In genomic region chr4:122854444-122854843, GRCh38 we compare ENCODE assay signal across 15 cellular contexts. TPM values are rescaled to one million over a fixed set of nuclear protein-coding genes. Genes with fewer than 3 reads are reported as not detected.
DNase-seq lines count a peak whose midpoint lies in the region; ATAC-seq, FAIRE-seq and TF ChIP-seq lines count a peak whose summit lies in the region.
"Had no signal": no experiment of that assay in that cellular context is flagged by ENCODE, and none has a peak within 500 bp of the region (broad histone marks: within the 10 kb centered on the region; RNA-seq: fewer than 3 reads in every experiment).

No MANE protein-coding gene starts in this region.

- H2BK20ac ChIP-seq in H9 (ENCODE audit: low read depth, low read length, poor library complexity, severe bottlenecking), result no peak overlapping the region

- H3K14ac ChIP-seq in H9 (ENCODE audit: insufficient read depth, low read length), result no peak overlapping the region

- WGBS in H9 (ENCODE audit: extremely low coverage, insufficient read length, low lambda C conversion rate), result no CpG with 5 or more reads among the region's 6 CpGs

- no peak overlapping the region for H2BK5ac ChIP-seq in H9 (ENCODE audit: insufficient read length, low read length)

- no peak overlapping the region for H2BK120ac ChIP-seq in H9 (ENCODE audit: low read depth, low read length, poor library complexity, severe bottlenecking)

- no peak overlapping the region for H4K8ac ChIP-seq in H9 (replicated peaks; ENCODE audit: insufficient read length, low read depth, low read length)

- H2BK15ac ChIP-seq in H9 (ENCODE audit: low read depth, low read length), result no peak overlapping the region

- H3K23ac ChIP-seq in H9 (ENCODE audit: insufficient read length, low read depth, low read length), result no peak overlapping the region

- no peaks in the 10 kb centered on the region for H3K9me3 Mint-ChIP-seq in H9
- H3K9me3 Mint-ChIP-seq: activated naive CD4-positive, alpha-beta T cell treated with anti-CD3 and anti-CD28 coated beads, Interleukin-2, amount 50 U/mL, for 24 hours; CD4-positive, alpha-beta memory T cell had no signal

- no peak overlapping the region for H3K4me3 Mint-ChIP-seq in H9
- H3K4me3 Mint-ChIP-seq: activated naive CD4-positive, alpha-beta T cell treated with anti-CD3 and anti-CD28 coated beads, Interleukin-2, amount 50 U/mL, for 24 hours; CD4-positive, alpha-beta memory T cell had no signal

- H3K36me3 Mint-ChIP-seq in H9 (ENCODE audit: insufficient read depth in 1 of 3, low read depth in 3 of 3), result peaks cover 0 to 24% (median 15%) of the 10 kb centered on the region in 3 experiments; a peak in 6 of 7 replicates
- H3K36me3 Mint-ChIP-seq: activated naive CD4-positive, alpha-beta T cell treated with anti-CD3 and anti-CD28 coated beads, Interleukin-2, amount 50 U/mL, for 24 hours; CD4-positive, alpha-beta memory T cell had no signal

- no peak overlapping the region for H3K27ac ChIP-seq in H9 (ENCODE audit: insufficient read length, low read depth, low read length)
- H3K27ac ChIP-seq in coronary artery, result peak overlapping the region; percentile 62 to 86
- H3K27ac ChIP-seq in layer of hippocampus (ENCODE audit: low read depth, low read length), result peak overlapping the region; percentile 67
- H3K27ac ChIP-seq: HL-60 had no signal

- H3T11ph ChIP-seq in H9 (ENCODE audit: low read length), result no peak overlapping the region

- no peaks in the 10 kb centered on the region for H4K20me1 ChIP-seq in H9 (ENCODE audit: control insufficient read depth, insufficient read depth, insufficient read length)

- H3K9me3 ChIP-seq in H9 (ENCODE audit: control insufficient read depth, low read depth, low read length), result no peaks in the 10 kb centered on the region
- no peaks in the 10 kb centered on the region for H3K9me3 ChIP-seq in skeletal muscle satellite cell (replicated peaks; ENCODE audit: low read length)

- H3K27me3 ChIP-seq in H9 (ENCODE audit: insufficient read depth, low read length) (no peaks in the 10 kb centered on the region), layer of hippocampus (ENCODE audit: control insufficient read depth, insufficient read depth, low read length) (no peaks in the 10 kb centered on the region), skeletal muscle satellite cell (ENCODE audit: control insufficient read depth, insufficient read depth, low read length) (no peaks in the 10 kb centered on the region)

- DNase-seq in H9 (no peak), coronary artery (ENCODE audit: low spot score) (no peak), HTR-8/SVneo (ENCODE audit: insufficient read length, low spot score) (no peak)
- DNase-seq: activated CD4-positive, alpha-beta T cell treated with anti-CD3 and anti-CD28 coated beads for 48 hours; CD4-positive, alpha-beta memory T cell; SHP77; stimulated activated naive CD4-positive, alpha-beta T cell treated with Interleukin-2 at 50 U/mL for 16 hours had no signal

- H2AFZ ChIP-seq in H9 (ENCODE audit: low read length), result no peak overlapping the region

- H3K9ac ChIP-seq in H9 (ENCODE audit: extremely low read depth, insufficient read length, low read length) (no peak overlapping the region), skeletal muscle satellite cell (ENCODE audit: low read depth, low read length) (peak overlapping the region; percentile 36)

- H3K36me3 ChIP-seq in skeletal muscle satellite cell (ENCODE audit: insufficient read depth, low read length), result peaks cover 1% of the 10 kb centered on the region

- peaks cover 11% of the 10 kb centered on the region for H3K79me1 ChIP-seq in H9 (ENCODE audit: insufficient read depth, low read depth, low read length, poor library complexity, severe bottlenecking)

- no peak overlapping the region for H2AK5ac ChIP-seq in H9 (ENCODE audit: insufficient read length, low read length)

- peak overlapping the region; percentile 58 for H3K4me3 ChIP-seq in coronary artery
- peak overlapping the region; percentile 52 for H3K4me3 ChIP-seq in skeletal muscle satellite cell (ENCODE audit: low read length)

- H3K4me1 Mint-ChIP-seq in H9, result peaks cover 82 to 86% of the 10 kb centered on the region in 2 experiments
- H3K4me1 Mint-ChIP-seq: activated naive CD4-positive, alpha-beta T cell treated with anti-CD3 and anti-CD28 coated beads, Interleukin-2, amount 50 U/mL, for 24 hours had no signal

- no peak overlapping the region for H3K56ac ChIP-seq in H9 (ENCODE audit: insufficient read length, low read depth, low read length)

- H3K27ac Mint-ChIP-seq in H9, result peak overlapping the region; percentile 17 to 90 (median 73); a peak in 5 of 7 replicates
- H3K27ac Mint-ChIP-seq: activated naive CD4-positive, alpha-beta T cell treated with anti-CD3 and anti-CD28 coated beads, Interleukin-2, amount 50 U/mL, for 24 hours had no signal

- no peak for FAIRE-seq in HTR-8/SVneo (lab: Jason Lieb, UNC)
- FAIRE-seq: H1 had no signal

- H3K18ac ChIP-seq in H9 (ENCODE audit: insufficient read length, low read depth, low read length), result no peak overlapping the region

- no peak for ATAC-seq in GM19463 (IDR thresholded peaks at IDR 0.05; ENCODE audit: unreplicated experiment)
- no peak for ATAC-seq in GM21390 (IDR thresholded peaks at IDR 0.05; ENCODE audit: unreplicated experiment)
- ATAC-seq in HG03159 (IDR thresholded peaks at IDR 0.05; ENCODE audit: unreplicated experiment), result no peak

- no peak overlapping the region for H3K4me2 ChIP-seq in H9 (ENCODE audit: insufficient read depth, insufficient read length, low read length)
- peak overlapping the region; percentile 73 for H3K4me2 ChIP-seq in skeletal muscle satellite cell (ENCODE audit: low read length)

- no peaks in the 10 kb centered on the region for H3K23me2 ChIP-seq in H9 (ENCODE audit: insufficient read length, low read depth, low read length, poor library complexity, severe bottlenecking)

- H4K91ac ChIP-seq in H9 (ENCODE audit: insufficient read length, low read depth, low read length), result no peak overlapping the region

- no peaks in the 10 kb centered on the region for H3K27me3 Mint-ChIP-seq in H9 (ENCODE audit: low read depth)

- H4K5ac ChIP-seq in H9 (ENCODE audit: insufficient read length, low read depth, low read length), result no peak overlapping the region

- H3K4me1 ChIP-seq in H9 (ENCODE audit: insufficient read depth, low read length), result peaks cover 20% of the 10 kb centered on the region
- H3K4me1 ChIP-seq in skeletal muscle satellite cell (ENCODE audit: control insufficient read depth, insufficient read depth, low read length), result peaks cover 34% of the 10 kb centered on the region

- H2BK12ac ChIP-seq in H9 (ENCODE audit: insufficient read length, low read depth, low read length), result no peak overlapping the region

- H3K79me2 ChIP-seq in H9 (ENCODE audit: insufficient read depth, low read length), result peaks cover 62% of the 10 kb centered on the region

- TF ChIP-seq CTCF in H9 (conservative IDR thresholded peaks at IDR 0.05) (no peak), coronary artery (IDR thresholded peaks at IDR 0.05) (no peak)

- no peak overlapping the region for H3K4ac ChIP-seq in H9 (ENCODE audit: low read depth, low read length)

RNA-seq across cellular contexts. Expression of gene FGF2, which starts 27.8 kb away (rescaled TPM):
- 95.2 and 99.0 TPM in 2 replicates for total RNA-seq in H9 (2021)
- total RNA-seq in skeletal muscle satellite cell (2012; rRNA removed), result 26.9 and 53.0 TPM in 2 replicates
- total RNA-seq: CD4-positive, alpha-beta memory T cell had no signal
